ENCODE assay signal across 20 cellular contexts in genomic region chr17:68910789-68911431, GRCh38. TPM values are rescaled to one million over a fixed set of nuclear protein-coding genes. Genes with fewer than 3 reads are reported as not detected.
DNase-seq lines count a peak whose midpoint lies in the region; ATAC-seq and TF ChIP-seq lines count a peak whose summit lies in the region.
"Had no signal": no experiment of that assay in that cellular context is flagged by ENCODE, and none has a peak within 500 bp of the region (broad histone marks: within the 10 kb centered on the region; RNA-seq: fewer than 3 reads in every experiment).

No MANE protein-coding gene starts in this region.

- TF ChIP-seq CTCF in heart left ventricle (IDR thresholded peaks at IDR 0.05) (no peak), sigmoid colon (IDR thresholded peaks at IDR 0.05) (no peak), vagina (IDR thresholded peaks at IDR 0.05) (no peak)

- DNase-seq in heart left ventricle = no peak
- DNase-seq in cardiac septum (ENCODE audit: low spot score) = no peak
- DNase-seq in sigmoid colon = no peak
- DNase-seq in vagina (ENCODE audit: extremely low spot score in 2 of 2) = no peak
- DNase-seq in activated CD8-positive, alpha-beta T cell treated with anti-CD3 and anti-CD28 coated beads, Interleukin-2, amount 10 ng/mL, durations not matched to agents 7 days and 5 days = no peak
- no peak for DNase-seq in NCI-H1417 treated with DMSO at 0.1 percent for 48 hours (lab: John Stamatoyannopoulos, UW)
- no peak for DNase-seq in dedifferentiated amniotic fluid mesenchymal stem cell (ENCODE audit: extremely low spot score)
- DNase-seq: activated CD4-positive, alpha-beta T cell treated with anti-CD3 and anti-CD28 coated beads, Interleukin-2, amount 10 ng/mL, durations not matched to agents 24 days and 14 days; NCI-H1048; NCI-H2107; NCI-H774 had no signal

- H3K27me3 ChIP-seq in heart left ventricle (no peaks in the 10 kb centered on the region), layer of hippocampus (ENCODE audit: control insufficient read depth, insufficient read depth, low read length) (no peaks in the 10 kb centered on the region), sigmoid colon (no peaks in the 10 kb centered on the region), vagina (no peaks in the 10 kb centered on the region)
- H3K27me3 ChIP-seq: hepatocyte had no signal

- 90 to 93% (median 91%) methylated on average over 2 of the region's 2 CpGs; no CpG with 5 or more reads in 1 of the 4 donors for WGBS in heart left ventricle, 4 donors
- 93 to 94% methylated on average over 2 of the region's 2 CpGs for WGBS in sigmoid colon, 2 donors

- H3K27ac ChIP-seq in heart left ventricle = peak overlapping the region in 10 of 12 donors; percentile 20 to 86 (median 60)
- H3K27ac ChIP-seq in layer of hippocampus (ENCODE audit: low read depth, low read length) = peak overlapping the region; percentile 95
- H3K27ac ChIP-seq in sigmoid colon = peak overlapping the region; percentile 5 to 65 (median 62)
- peak overlapping the region; percentile 76 for H3K27ac ChIP-seq in vagina
- H3K27ac ChIP-seq: A549, C4-2B, parathyroid adenoma had no signal

- H3K4me3 Mint-ChIP-seq in activated CD8-positive, alpha-beta T cell treated with anti-CD3 and anti-CD28 coated beads, Interleukin-2, amount 10 ng/mL, durations not matched to agents 7 days and 5 days = no peak overlapping the region
- H3K4me3 Mint-ChIP-seq: activated CD4-positive, alpha-beta T cell treated with anti-CD3 and anti-CD28 coated beads, Interleukin-2, amount 10 ng/mL, durations not matched to agents 24 days and 14 days; stimulated activated memory B cell treated with anti-CD40 and anti-IgM and Interleukin-4, amounts not matched to agents 10 μg/mL and 1 μg/mL and 100 μg/mL, for 72 hours had no signal

- H3K4me1 ChIP-seq in heart left ventricle (peaks cover 0 to 32% (median 14%) of the 10 kb centered on the region in 12 donors), sigmoid colon (peaks cover 0 to 34% (median 26%) of the 10 kb centered on the region in 4 donors), vagina (peaks cover 23% of the 10 kb centered on the region)
- H3K4me1 ChIP-seq: parathyroid adenoma had no signal

- POLR2A ChIA-PET in activated CD8-positive, alpha-beta T cell treated with anti-CD3 and anti-CD28 coated beads, Interleukin-2, amount 10 ng/mL, durations not matched to agents 7 days and 5 days (lab: Charles Lee) = no interaction called here

- no peaks in the 10 kb centered on the region for H3K36me3 Mint-ChIP-seq in activated CD8-positive, alpha-beta T cell treated with anti-CD3 and anti-CD28 coated beads, Interleukin-2, amount 10 ng/mL, durations not matched to agents 7 days and 5 days (ENCODE audit: low read depth)
- H3K36me3 Mint-ChIP-seq: stimulated activated memory B cell treated with anti-CD40 and anti-IgM and Interleukin-4, amounts not matched to agents 10 μg/mL and 1 μg/mL and 100 μg/mL, for 72 hours had no signal

- TF ChIP-seq POLR2A in heart left ventricle (IDR thresholded peaks at IDR 0.05) = no peak
- TF ChIP-seq POLR2A in sigmoid colon (IDR thresholded peaks at IDR 0.05) = no peak
- TF ChIP-seq POLR2A in vagina (IDR thresholded peaks at IDR 0.05) = no peak

- no peak overlapping the region for H3K27ac Mint-ChIP-seq in activated CD8-positive, alpha-beta T cell treated with anti-CD3 and anti-CD28 coated beads, Interleukin-2, amount 10 ng/mL, durations not matched to agents 7 days and 5 days
- H3K27ac Mint-ChIP-seq: activated CD4-positive, alpha-beta T cell treated with anti-CD3 and anti-CD28 coated beads, Interleukin-2, amount 10 ng/mL, durations not matched to agents 24 days and 14 days; stimulated activated memory B cell treated with anti-CD40 and anti-IgM and Interleukin-4, amounts not matched to agents 10 μg/mL and 1 μg/mL and 100 μg/mL, for 72 hours had no signal

- H3K27me3 Mint-ChIP-seq in activated CD8-positive, alpha-beta T cell treated with anti-CD3 and anti-CD28 coated beads, Interleukin-2, amount 10 ng/mL, durations not matched to agents 7 days and 5 days (ENCODE audit: low read depth) = no peaks in the 10 kb centered on the region

- H3K36me3 ChIP-seq in heart left ventricle (peaks cover 0 to 81% (median 24%) of the 10 kb centered on the region in 9 donors), sigmoid colon (no peaks in the 10 kb centered on the region), vagina (no peaks in the 10 kb centered on the region)

- no peak overlapping the region for H3K4me3 ChIP-seq in heart left ventricle
- no peak overlapping the region for H3K4me3 ChIP-seq in sigmoid colon
- no peak overlapping the region for H3K4me3 ChIP-seq in vagina
- H3K4me3 ChIP-seq: A549, GM23248, hepatocyte, K562 had no signal

- H3K4me1 Mint-ChIP-seq in activated CD8-positive, alpha-beta T cell treated with anti-CD3 and anti-CD28 coated beads, Interleukin-2, amount 10 ng/mL, durations not matched to agents 7 days and 5 days (ENCODE audit: low read depth) = no peaks in the 10 kb centered on the region
- H3K4me1 Mint-ChIP-seq: activated CD4-positive, alpha-beta T cell treated with anti-CD3 and anti-CD28 coated beads, Interleukin-2, amount 10 ng/mL, durations not matched to agents 24 days and 14 days had no signal

- H3K9me3 ChIP-seq in heart left ventricle (peaks cover 0 to 22% (median 0%) of the 10 kb centered on the region in 12 donors), sigmoid colon (no peaks in the 10 kb centered on the region), vagina (no peaks in the 10 kb centered on the region)
- H3K9me3 ChIP-seq: A549 had no signal

- CTCF ChIA-PET in activated CD8-positive, alpha-beta T cell treated with anti-CD3 and anti-CD28 coated beads, Interleukin-2, amount 10 ng/mL, durations not matched to agents 7 days and 5 days (lab: Charles Lee) = interaction anchor here (1.0 kb wide), 1 partner anchor 9 kb away, joined by 3 read pairs; no protein-coding TSS in a partner anchor

- no peaks in the 10 kb centered on the region for H3K9me3 Mint-ChIP-seq in activated CD8-positive, alpha-beta T cell treated with anti-CD3 and anti-CD28 coated beads, Interleukin-2, amount 10 ng/mL, durations not matched to agents 7 days and 5 days (ENCODE audit: insufficient read depth)
- H3K9me3 Mint-ChIP-seq: activated CD4-positive, alpha-beta T cell treated with anti-CD3 and anti-CD28 coated beads, Interleukin-2, amount 10 ng/mL, durations not matched to agents 24 days and 14 days had no signal

- no peak for TF ChIP-seq EP300 in sigmoid colon (IDR thresholded peaks at IDR 0.05)

- intact Hi-C loops in heart left ventricle (cut with DNase I) (loop anchor here in 3 of 10 donors (5.0 to 10.0 kb wide), 3 partner anchors 134 to 334 kb away; no protein-coding TSS in a partner anchor), cardiac septum (cut with DNase I) (no loop called here), sigmoid colon (cut with DNase I) (no loop called here), vagina (cut with DNase I) (no loop called here)

- ATAC-seq in heart left ventricle = no peak
- no peak for ATAC-seq in activated CD8-positive, alpha-beta T cell treated with anti-CD3 and anti-CD28 coated beads, Interleukin-2, amount 10 ng/mL, durations not matched to agents 7 days and 5 days
- ATAC-seq: Panc1; stimulated activated memory B cell treated with anti-CD40 and anti-IgM and Interleukin-4, amounts not matched to agents 10 μg/mL and 1 μg/mL and 100 μg/mL, for 72 hours had no signal

RNA-seq across cellular contexts. Expression of gene ABCA8, which starts 44.3 kb away (rescaled TPM):
- total RNA-seq in heart left ventricle = 10 to 100 TPM; 24.7 to 71.0 (median 44.7) TPM
- polyA plus RNA-seq in heart left ventricle = 10 to 100 TPM; 13.4 to 22.6 TPM
- total RNA-seq in cardiac septum = 25.4 TPM
- 10 to 100 TPM; 20.0 to 71.5 (median 51.8) TPM for total RNA-seq in sigmoid colon
- 1 to 10 TPM; 2.8 to 7.0 (median 3.0) TPM for polyA plus RNA-seq in sigmoid colon
- total RNA-seq in vagina = 75.9 TPM
- total RNA-seq in activated CD8-positive, alpha-beta T cell treated with anti-CD3 and anti-CD28 coated beads, Interleukin-2, amount 10 ng/mL, durations not matched to agents 7 days and 5 days = not detected
- total RNA-seq: activated CD4-positive, alpha-beta T cell treated with anti-CD3 and anti-CD28 coated beads, Interleukin-2, amount 10 ng/mL, durations not matched to agents 24 days and 14 days had no signal

Comparison
In these comparisons a context has a peak if more than half of its experiments do, and no peak if none do; other contexts are left out.
1. RNA of gene ABCA8, which starts 44.3 kb away (total RNA-seq): 75.9 TPM in vagina (single experiment), 20.0 to 71.5 TPM in sigmoid colon, 24.7 to 71.0 TPM in heart left ventricle and 25.4 TPM in cardiac septum (single experiment); not detected in activated CD8-positive, alpha-beta T cell treated with anti-CD3 and anti-CD28 coated beads, Interleukin-2, amount 10 ng/mL, durations not matched to agents 7 days and 5 days; every median in the first group is over 10 times any median in the second.
2. Peak in every context shown above with its lines, with median percentiles within 50 percentile points of each other: H3K27ac ChIP-seq.